ENCODE assay signal across 34 cellular contexts in genomic region chr20:38644588-38644987, GRCh38. TPM values are rescaled to one million over a fixed set of nuclear protein-coding genes. Genes with fewer than 3 reads are reported as not detected.
"Had no signal": no experiment of that assay in that cellular context is flagged by ENCODE, and none has a peak within 500 bp of the region (broad histone marks: within the 10 kb centered on the region; RNA-seq: fewer than 3 reads in every experiment).

No MANE protein-coding gene starts in this region.

- DNase-seq: activated CD4-positive, alpha-beta memory T cell treated with anti-CD3 and anti-CD28 coated beads, Interleukin-2, amount 10 ng/mL, durations not matched to agents 7 days and 5 days; activated CD4-positive, alpha-beta T cell treated with anti-CD3 and anti-CD28 coated beads for 36 hours; activated CD4-positive, alpha-beta T cell treated with anti-CD3 and anti-CD28 coated beads, Interleukin-2, amount 10 ng/mL, durations not matched to agents 24 days and 14 days; activated CD4-positive, alpha-beta T cell treated with anti-CD3 and anti-CD28 coated beads, Interleukin-2, amount 50 U/mL, for 4 hours; activated CD4-positive, CD25-positive, alpha-beta regulatory T cell; activated CD4-positive, CD25-positive, alpha-beta regulatory T cell treated with anti-CD3 and anti-CD28 coated beads, Interleukin-2, amount 50 U/mL, for 72 hours; activated CD8-positive, alpha-beta memory T cell treated with anti-CD3 and anti-CD28 coated beads for 24 hours; activated effector memory CD4-positive, alpha-beta T cell treated with Interleukin-2 at 50 U/mL for 16 hours; activated gamma-delta T cell treated with Interleukin-2 at 50 U/mL for 16 hours; activated naive CD4-positive, alpha-beta T cell treated with anti-CD3 and anti-CD28 coated beads, Interleukin-2, amount 50 U/mL, for 16 hours; activated naive CD4-positive, alpha-beta T cell treated with Interleukin-2 at 50 U/mL for 16 hours; activated T-cell treated with anti-CD3 and anti-CD28 coated beads, Interleukin-2, amount 50 U/mL, for 4 hours; amniotic stem cell; aorta; body of pancreas; caudate nucleus; cortex of kidney; dermis blood vessel endothelial cell; effector CD4-positive, alpha-beta T cell; effector memory CD8-positive, alpha-beta T cell; esophagus squamous epithelium; foreskin melanocyte; heart right ventricle; T-helper 1 cell; T-helper 2 cell had no signal

- ATAC-seq: activated CD4-positive, alpha-beta T cell treated with anti-CD3 and anti-CD28 coated beads for 36 hours; activated T-helper 17 cell treated with anti-CD3 and anti-CD28 coated beads, Interleukin-2, amount 50 U/mL, for 72 hours; body of pancreas; effector memory CD8-positive, alpha-beta T cell; gastroesophageal sphincter; heart right ventricle had no signal

- H3K36me3 ChIP-seq: gastroesophageal sphincter, heart right ventricle had no signal

- FAIRE-seq: colon, endothelial cell of umbilical vein had no signal

- H3K9me3 ChIP-seq: body of pancreas, esophagus squamous epithelium, gastroesophageal sphincter, heart right ventricle had no signal

- H3K27ac ChIP-seq: body of pancreas, epithelial cell of prostate, esophagus squamous epithelium, gastroesophageal sphincter, heart right ventricle had no signal

- H3K4me3 ChIP-seq: body of pancreas, esophagus squamous epithelium, gastroesophageal sphincter, heart right ventricle had no signal

RNA-seq across cellular contexts. Expression of gene ARHGAP40, which starts 43.0 kb away (rescaled TPM):
- total RNA-seq: activated CD4-positive, alpha-beta memory T cell treated with anti-CD3 and anti-CD28 coated beads, Interleukin-2, amount 10 ng/mL, durations not matched to agents 7 days and 5 days; activated CD4-positive, alpha-beta T cell treated with anti-CD3 and anti-CD28 coated beads for 36 hours; activated CD4-positive, alpha-beta T cell treated with anti-CD3 and anti-CD28 coated beads, Interleukin-2, amount 10 ng/mL, durations not matched to agents 24 days and 14 days; activated T-cell treated with anti-CD3 and anti-CD28 coated beads, Interleukin-2, amount 50 U/mL, for 4 hours; activated T-helper 17 cell treated with anti-CD3 and anti-CD28 coated beads, Interleukin-2, amount 50 U/mL, for 72 hours; aorta; body of pancreas; chondrocyte; dermis blood vessel endothelial cell; fibroblast of lung; fibroblast of villous mesenchyme; gastroesophageal sphincter; glomerular endothelial cell; heart right ventricle had no signal
- polyA plus RNA-seq: aorta, fibroblast of lung, heart right ventricle had no signal
